In genomic region chr19:2663920-2664571, GRCh38 we compare ENCODE assay signal across 10 cellular contexts. TPM values are rescaled to one million over a fixed set of nuclear protein-coding genes. Genes with fewer than 3 reads are reported as not detected.
DNase-seq lines count a peak whose midpoint lies in the region; ATAC-seq, FAIRE-seq and TF ChIP-seq lines count a peak whose summit lies in the region.
"Had no signal": no experiment of that assay in that cellular context is flagged by ENCODE, and none has a peak within 500 bp of the region (broad histone marks: within the 10 kb centered on the region; RNA-seq: fewer than 3 reads in every experiment).

No MANE protein-coding gene starts in this region.

- H3K27me3 ChIP-seq in uterus: no peaks in the 10 kb centered on the region

- peaks cover 5% of the 10 kb centered on the region for H3K36me3 Mint-ChIP-seq in central memory CD8-positive, alpha-beta T cell (ENCODE audit: insufficient read depth)
- no peaks in the 10 kb centered on the region for H3K36me3 Mint-ChIP-seq in T-helper 2 cell treated with Interferon-gamma antibody and Interleukin-4, amounts not matched to agents 5 μg/mL and 100 μg/mL, for 36 hours (ENCODE audit: low read depth)

- no peak overlapping the region for H3K4me3 Mint-ChIP-seq in central memory CD8-positive, alpha-beta T cell
- no peak overlapping the region for H3K4me3 Mint-ChIP-seq in T-helper 2 cell treated with Interferon-gamma antibody and Interleukin-4, amounts not matched to agents 5 μg/mL and 100 μg/mL, for 36 hours
- H3K4me3 Mint-ChIP-seq: activated T-cell treated with anti-CD3 and anti-CD28 coated beads, Interleukin-2, amount 50 U/mL, for 72 hours had no signal

- H3K4me1 ChIP-seq in uterus: no peaks in the 10 kb centered on the region

- no peaks in the 10 kb centered on the region for H3K9me3 ChIP-seq in uterus

- H3K27me3 Mint-ChIP-seq in central memory CD8-positive, alpha-beta T cell: peaks cover 17% of the 10 kb centered on the region
- no peaks in the 10 kb centered on the region for H3K27me3 Mint-ChIP-seq in T-helper 2 cell treated with Interferon-gamma antibody and Interleukin-4, amounts not matched to agents 5 μg/mL and 100 μg/mL, for 36 hours (ENCODE audit: low read depth)

- no peak for DNase-seq in central memory CD8-positive, alpha-beta T cell (ENCODE audit: low spot score in 2 of 2)
- DNase-seq in nucleus accumbens (lab: John Stamatoyannopoulos, UW): peak in 51 of 56 donors; percentile 13 to 93 (median 63)
- no peak for DNase-seq in H54 (ENCODE audit: insufficient read length, low spot score)
- DNase-seq in uterus: no peak
- DNase-seq in T-helper 2 cell treated with Interferon-gamma antibody and Interleukin-4, amounts not matched to agents 5 μg/mL and 100 μg/mL, for 36 hours (ENCODE audit: low spot score): no peak
- DNase-seq: NCI-H510A had no signal

- H3K27ac Mint-ChIP-seq in central memory CD8-positive, alpha-beta T cell (ENCODE audit: low read depth): peak overlapping the region; percentile 4
- no peak overlapping the region for H3K27ac Mint-ChIP-seq in T-helper 2 cell treated with Interferon-gamma antibody and Interleukin-4, amounts not matched to agents 5 μg/mL and 100 μg/mL, for 36 hours
- H3K27ac Mint-ChIP-seq: activated T-cell treated with anti-CD3 and anti-CD28 coated beads, Interleukin-2, amount 50 U/mL, for 72 hours had no signal

- no peak overlapping the region for H3K27ac ChIP-seq in uterus

- TF ChIP-seq POLR2A in H54 (IDR thresholded peaks at IDR 0.05; ENCODE audit: low read depth, low read length): no peak
- no peak for TF ChIP-seq POLR2A in uterus (IDR thresholded peaks at IDR 0.05)

- H3K4me1 Mint-ChIP-seq in central memory CD8-positive, alpha-beta T cell: no peaks in the 10 kb centered on the region
- H3K4me1 Mint-ChIP-seq in T-helper 2 cell treated with Interferon-gamma antibody and Interleukin-4, amounts not matched to agents 5 μg/mL and 100 μg/mL, for 36 hours (ENCODE audit: low read depth): no peaks in the 10 kb centered on the region

- no peaks in the 10 kb centered on the region for H3K9me3 Mint-ChIP-seq in central memory CD8-positive, alpha-beta T cell
- no peaks in the 10 kb centered on the region for H3K9me3 Mint-ChIP-seq in T-helper 2 cell treated with Interferon-gamma antibody and Interleukin-4, amounts not matched to agents 5 μg/mL and 100 μg/mL, for 36 hours

- TF ChIP-seq CTCF in uterus (IDR thresholded peaks at IDR 0.05): no peak

- intact Hi-C loops in uterus (cut with DNase I; ENCODE audit: low total_unique reads): no loop called here

- peak; percentile 57 for ATAC-seq in GM18517 (IDR thresholded peaks at IDR 0.05; ENCODE audit: unreplicated experiment)
- peak; percentile 63 for ATAC-seq in HG02973 (IDR thresholded peaks at IDR 0.05; ENCODE audit: unreplicated experiment)
- peak; percentile 36 for ATAC-seq in central memory CD8-positive, alpha-beta T cell (replicated peaks; ENCODE audit: extremely low read depth, poor library complexity, severe bottlenecking)
- no peak for ATAC-seq in GM18858 (IDR thresholded peaks at IDR 0.05; ENCODE audit: unreplicated experiment)
- ATAC-seq: activated T-cell treated with anti-CD3 and anti-CD28 coated beads, Interleukin-2, amount 50 U/mL, for 72 hours had no signal

- no peak overlapping the region for H3K4me3 ChIP-seq in uterus

- no peak for FAIRE-seq in H54 (lab: Jason Lieb, UNC)

- H3K36me3 ChIP-seq in uterus: no peaks in the 10 kb centered on the region

RNA-seq across cellular contexts. Expression of gene GNG7, which starts 38.4 kb away (rescaled TPM):
- 10 to 100 TPM in 1 of 4 donors, 1 to 10 TPM in 2, under 1 TPM in 1; 0.88 to 11.1 (median 3.2) TPM for total RNA-seq in uterus

RNA-seq across cellular contexts. Expression of gene DIRAS1, which starts 57.1 kb away (rescaled TPM):
- 10 to 100 TPM in 1 of 4 donors, 1 to 10 TPM in 3; 1.0 to 34.1 (median 4.9) TPM for total RNA-seq in uterus

Comparison
In these comparisons a context has a peak if more than half of its experiments do, and no peak if none do; other contexts are left out.
1. DNase-seq: peak in nucleus accumbens (51 of 56); none in central memory CD8-positive, alpha-beta T cell (0 of 2), H54 (single experiment), uterus (0 of 2) and T-helper 2 cell treated with Interferon-gamma antibody and Interleukin-4, amounts not matched to agents 5 μg/mL and 100 μg/mL, for 36 hours (single experiment).